In genomic region chr16:81971853-81972252, GRCh38 we compare ENCODE assay signal across 28 cellular contexts. TPM values are rescaled to one million over a fixed set of nuclear protein-coding genes. Genes with fewer than 3 reads are reported as not detected.
"Had no signal": no experiment of that assay in that cellular context is flagged by ENCODE, and none has a peak within 500 bp of the region (broad histone marks: within the 10 kb centered on the region; RNA-seq: fewer than 3 reads in every experiment).

No MANE protein-coding gene starts in this region.

- ATAC-seq: effector memory CD8-positive, alpha-beta T cell; esophagus mucosa; foreskin keratinocyte; gastroesophageal sphincter; heart left ventricle; heart right ventricle had no signal

- H3K27ac ChIP-seq: colonic mucosa, coronary artery, dorsolateral prefrontal cortex, epithelial cell of prostate, esophagus muscularis mucosa, esophagus squamous epithelium, foreskin keratinocyte, gastroesophageal sphincter, heart left ventricle, heart right ventricle, hepatocyte had no signal

- FAIRE-seq: colon, endometrium, endothelial cell of umbilical vein, frontal cortex had no signal

- H3K4me2 ChIP-seq: hepatocyte had no signal

- H3K4me1 ChIP-seq: colonic mucosa, esophagus muscularis mucosa, esophagus squamous epithelium, foreskin keratinocyte, gastroesophageal sphincter, heart left ventricle, heart right ventricle had no signal

- H3K4me3 ChIP-seq: colonic mucosa, coronary artery, dorsolateral prefrontal cortex, esophagus muscularis mucosa, esophagus squamous epithelium, gastroesophageal sphincter, heart left ventricle, heart right ventricle, hepatocyte had no signal

- H2AFZ ChIP-seq: hepatocyte had no signal

- H3K27me3 ChIP-seq: colonic mucosa, esophagus muscularis mucosa, esophagus squamous epithelium, gastroesophageal sphincter, heart left ventricle, heart right ventricle, hepatocyte had no signal

- H3K79me2 ChIP-seq: hepatocyte had no signal

- H3K36me3 ChIP-seq: colonic mucosa, esophagus muscularis mucosa, esophagus squamous epithelium, gastroesophageal sphincter, heart left ventricle, heart right ventricle had no signal

- H3K9me3 ChIP-seq: colonic mucosa had no signal

- DNase-seq: colonic mucosa; cortex of kidney; dermis blood vessel endothelial cell; dorsolateral prefrontal cortex; effector CD4-positive, alpha-beta T cell; effector CD8-positive, alpha-beta T cell; effector memory CD4-positive, alpha-beta T cell; effector memory CD8-positive, alpha-beta T cell; endodermal cell; erythroblast; esophagus squamous epithelium; foreskin fibroblast; foreskin keratinocyte; foreskin melanocyte; glutamatergic neuron; head of caudate nucleus; heart left ventricle; heart right ventricle had no signal

RNA-seq across cellular contexts. Expression of gene SDR42E1, which starts 39.4 kb away (rescaled TPM):
- total RNA-seq: endothelial cell of umbilical vein, hepatocyte had no signal
